8 cellular contexts compared by ENCODE assay signal in the genomic region with DNA sequence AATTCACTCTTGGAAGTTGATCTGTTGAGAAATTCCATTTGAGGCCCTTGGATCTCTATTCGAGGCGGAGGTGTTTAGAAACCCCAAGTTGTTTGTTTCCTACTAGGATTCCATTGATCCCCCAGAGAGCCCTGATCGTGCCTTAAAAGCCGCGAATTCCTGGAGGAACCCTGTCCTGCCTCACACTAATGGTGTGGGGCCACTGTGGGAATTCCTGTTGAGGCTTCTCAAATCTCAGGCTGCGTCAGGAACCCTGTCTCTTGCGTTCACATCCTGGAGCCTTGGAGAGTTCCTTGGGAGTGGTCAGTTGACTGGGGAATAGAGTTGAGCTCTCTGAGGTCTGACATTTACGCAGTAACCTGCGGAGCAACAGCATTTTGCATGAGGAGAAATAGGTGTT. TPM values are rescaled to one million over a fixed set of nuclear protein-coding genes. Genes with fewer than 3 reads are reported as not detected.
A peak's percentile ranks its signal among the peaks of the same experiment; 100 is the strongest.
DNase-seq lines count a peak whose midpoint lies in the region; ATAC-seq, FAIRE-seq and TF ChIP-seq lines count a peak whose summit lies in the region.

No MANE protein-coding gene starts in this region.

- no peaks in the 10 kb centered on the region for H3K36me3 ChIP-seq in HUES48 (ENCODE audit: control insufficient read depth, insufficient read depth, low read length)
- H3K36me3 ChIP-seq in astrocyte (ENCODE audit: insufficient read depth, low read length), result no peaks in the 10 kb centered on the region
- H3K36me3 ChIP-seq in keratinocyte (ENCODE audit: control insufficient read depth in 2 of 2, extremely low read depth in 1 of 2, insufficient read depth in 2 of 2, low read length in 2 of 2), result no peaks in the 10 kb centered on the region
- no peaks in the 10 kb centered on the region for H3K36me3 ChIP-seq in small intestine (ENCODE audit: control insufficient read depth in 2 of 2, insufficient read depth in 2 of 2, low read length in 2 of 2)

- H4K20me1 ChIP-seq in astrocyte (ENCODE audit: insufficient read depth, low read length), result no peaks in the 10 kb centered on the region
- H4K20me1 ChIP-seq in keratinocyte (ENCODE audit: control insufficient read depth, extremely low read depth, insufficient read depth, low read length), result no peaks in the 10 kb centered on the region

- DNase-seq in astrocyte (ENCODE audit: low read depth), result peak; percentile 27
- DNase-seq in keratinocyte (ENCODE audit: low read depth, low spot score), result no peak
- DNase-seq in small intestine, result peak; percentile 36
- no peak for DNase-seq in NAMALWA (ENCODE audit: low spot score)
- DNase-seq in hippocampal formation (lab: John Stamatoyannopoulos, UW), result no peak
- DNase-seq in Kasumi-1 (lab: John Stamatoyannopoulos, UW), result no peak

- peak overlapping the region; percentile 87 for H3K4me3 Mint-ChIP-seq in astrocyte (ENCODE audit: unreplicated experiment)

- dilution Hi-C loops in keratinocyte (cut with MboI; ENCODE audit: extremely low pct_ligation_motif_present, low sequenced_read_pairs), result no loop called here

- peaks cover 7% of the 10 kb centered on the region for H3K27me3 Mint-ChIP-seq in astrocyte (ENCODE audit: low read depth, unreplicated experiment)

- H2AFZ ChIP-seq in astrocyte (ENCODE audit: low read depth, low read length), result peak overlapping the region; percentile 50
- H2AFZ ChIP-seq in keratinocyte (ENCODE audit: control insufficient read depth, low read length), result peak overlapping the region; percentile 100

- peak overlapping the region; percentile 66 for H3K4me3 ChIP-seq in HUES48 (ENCODE audit: low read depth, low read length)
- H3K4me3 ChIP-seq in astrocyte (ENCODE audit: insufficient read depth, low read depth, low read length), result peak overlapping the region; percentile 76
- H3K4me3 ChIP-seq in keratinocyte (ENCODE audit: control insufficient read depth in 2 of 3, extremely low read depth in 1 of 3, insufficient read depth in 2 of 3, low read depth in 1 of 3, low read length in 3 of 3), result peak overlapping the region in 1 of 3 experiments; percentile 92
- no peak overlapping the region for H3K4me3 ChIP-seq in small intestine (ENCODE audit: low read depth in 1 of 2, low read length in 2 of 2)

- peaks cover 10% of the 10 kb centered on the region for H3K4me1 Mint-ChIP-seq in astrocyte (ENCODE audit: low read depth, unreplicated experiment)

- ATAC-seq in GM18909 (IDR thresholded peaks at IDR 0.05; ENCODE audit: poor library complexity, unreplicated experiment), result no peak

- FAIRE-seq in astrocyte (lab: Jason Lieb, UNC) (no peak), keratinocyte (lab: Jason Lieb, UNC) (no peak), small intestine (lab: Jason Lieb, UNC) (no peak)

- H3K79me2 ChIP-seq in astrocyte (ENCODE audit: insufficient read depth, low read length) (no peaks in the 10 kb centered on the region), keratinocyte (ENCODE audit: control insufficient read depth, insufficient read depth, low read length) (no peaks in the 10 kb centered on the region)

- H3K4me2 ChIP-seq in astrocyte (ENCODE audit: low read length), result peak overlapping the region; percentile 92
- H3K4me2 ChIP-seq in keratinocyte (ENCODE audit: control insufficient read depth, extremely low read depth, insufficient read depth, low read depth, low read length), result peak overlapping the region; percentile 92

- H3K9me3 Mint-ChIP-seq in astrocyte (ENCODE audit: unreplicated experiment), result no peaks in the 10 kb centered on the region

- peaks cover 17% of the 10 kb centered on the region; the same call in 1 of the 2 replicates for H3K4me1 ChIP-seq in HUES48 (ENCODE audit: control insufficient read depth, insufficient read depth, low read length)
- H3K4me1 ChIP-seq in astrocyte (ENCODE audit: insufficient read depth, low read length), result peaks cover 10% of the 10 kb centered on the region
- H3K4me1 ChIP-seq in keratinocyte (ENCODE audit: control insufficient read depth, extremely low read depth, insufficient read depth, low read length), result peaks cover 6% of the 10 kb centered on the region
- H3K4me1 ChIP-seq in small intestine (ENCODE audit: control insufficient read depth in 2 of 2, insufficient read depth in 1 of 2, low read depth in 1 of 2, low read length in 1 of 2), result peaks cover 4 to 5% of the 10 kb centered on the region in 2 donors

- H3K27ac ChIP-seq in HUES48 (ENCODE audit: low read depth, low read length) (peak overlapping the region; percentile 1), astrocyte (ENCODE audit: low read depth, low read length) (no peak overlapping the region), keratinocyte (ENCODE audit: control insufficient read depth, insufficient read depth, low read length) (no peak overlapping the region), small intestine (ENCODE audit: low read depth in 1 of 2, low read length in 1 of 2) (no peak overlapping the region)

- WGBS in small intestine, 3 donors, result 11 to 22% (median 16%) methylated on average over 9 of the region's 9 CpGs

- TF ChIP-seq CTCF in astrocyte (IDR thresholded peaks at IDR 0.05; ENCODE audit: insufficient read depth, low read depth, low read length) (no peak), keratinocyte (optimal IDR thresholded peaks at IDR 0.05 in 1 of 3, IDR thresholded peaks at IDR 0.05 in 1 of 3, conservative IDR thresholded peaks at IDR 0.05 in 1 of 3; ENCODE audit: extremely low read depth in 1 of 3, insufficient read depth in 2 of 3, low read length in 3 of 3) (no peak)

- no peaks in the 10 kb centered on the region for H3K36me3 Mint-ChIP-seq in astrocyte (ENCODE audit: low read depth, unreplicated experiment)

- no peaks in the 10 kb centered on the region for H3K9me1 ChIP-seq in keratinocyte (ENCODE audit: control insufficient read depth, extremely low read depth, insufficient read depth, low read length)

- H3K9ac ChIP-seq in HUES48 (ENCODE audit: low read depth, low read length) (no peak overlapping the region), astrocyte (ENCODE audit: low read length) (no peak overlapping the region), keratinocyte (ENCODE audit: control insufficient read depth, extremely low read depth, insufficient read depth, low read length) (no peak overlapping the region)

- H3K27me3 ChIP-seq in HUES48 (ENCODE audit: control insufficient read depth, insufficient read depth, low read length) (peaks cover 19% of the 10 kb centered on the region), astrocyte (ENCODE audit: insufficient read depth, low read length) (peaks cover 3% of the 10 kb centered on the region), keratinocyte (ENCODE audit: control insufficient read depth, extremely low read depth, insufficient read depth, low read length) (no peaks in the 10 kb centered on the region), small intestine (ENCODE audit: control insufficient read depth in 2 of 2, insufficient read depth in 2 of 2, low read length in 2 of 2) (peaks cover 0 to 2% of the 10 kb centered on the region in 2 donors)

- no peaks in the 10 kb centered on the region for H3K9me3 ChIP-seq in HUES48 (ENCODE audit: control insufficient read depth, insufficient read depth, low read length)
- H3K9me3 ChIP-seq in astrocyte (ENCODE audit: insufficient read depth, low read depth, low read length), result no peaks in the 10 kb centered on the region
- no peaks in the 10 kb centered on the region for H3K9me3 ChIP-seq in keratinocyte (ENCODE audit: control insufficient read depth, low read depth, low read length)
- no peaks in the 10 kb centered on the region for H3K9me3 ChIP-seq in small intestine (ENCODE audit: control insufficient read depth, low read depth)

- peak overlapping the region; percentile 66 for H3K27ac Mint-ChIP-seq in astrocyte (ENCODE audit: unreplicated experiment)

RNA-seq across cellular contexts. Expression of a gene that starts 1.2 kb away (rescaled TPM):
- total RNA-seq in astrocyte, result 1.1 and 2.0 TPM in 2 replicates
- polyA plus RNA-seq in keratinocyte (0.35 to 1.6 TPM (median 0.67 TPM) in 3 replicates), small intestine (1 to 10 TPM; 1.0 to 4.9 (median 3.8) TPM)
- polyA plus RNA-seq in keratinocyte (2011; ENCODE audit: low read depth), result 0.35 TPM
- polyA plus RNA-seq in keratinocyte (2011; cell fraction: cytosol; rRNA removed), result 0.40 and 0.60 TPM in 2 replicates
- polyA plus RNA-seq in keratinocyte (2011; cell fraction: nucleus; rRNA removed), result 1.4 and 2.0 TPM in 2 replicates
- polyA plus RNA-seq in keratinocyte (2012; ENCODE audit: low replicate concordance), result 0.54 and 1.5 TPM in 2 replicates
- 0.23 to 0.56 TPM (median 0.29 TPM) in 3 replicates for polyA minus RNA-seq in keratinocyte
- polyA minus RNA-seq in keratinocyte (2011; cell fraction: cytosol; rRNA and poly(A)+ RNA removed), result not detected
- 1.6 and 3.0 TPM in 2 replicates for polyA minus RNA-seq in keratinocyte (2011; cell fraction: nucleus; rRNA and poly(A)+ RNA removed)

RNA-seq across cellular contexts. Expression of a gene that starts 34.6 kb away (rescaled TPM):
- 2.3 and 3.4 TPM in 2 replicates for total RNA-seq in astrocyte
- 2.0 to 3.9 TPM (median 3.4 TPM) in 3 replicates for polyA plus RNA-seq in keratinocyte
- polyA plus RNA-seq in keratinocyte (2011; ENCODE audit: low read depth), result 0.22 TPM
- polyA plus RNA-seq in keratinocyte (2011; cell fraction: cytosol; rRNA removed), result 0.83 and 2.0 TPM in 2 replicates
- polyA plus RNA-seq in keratinocyte (2011; cell fraction: nucleus; rRNA removed), result 5.1 and 6.7 TPM in 2 replicates
- 0.79 and 2.2 TPM in 2 replicates for polyA plus RNA-seq in keratinocyte (2012; ENCODE audit: low replicate concordance)
- 1.5 to 5.0 TPM (median 3.0 TPM) in 3 replicates for polyA minus RNA-seq in keratinocyte
- 1.2 TPM for polyA minus RNA-seq in keratinocyte (2011; cell fraction: cytosol; rRNA and poly(A)+ RNA removed)
- 3.0 and 5.8 TPM in 2 replicates for polyA minus RNA-seq in keratinocyte (2011; cell fraction: nucleus; rRNA and poly(A)+ RNA removed)
- polyA plus RNA-seq in small intestine, result 1 to 10 TPM; 2.2 to 6.8 (median 2.2) TPM

Comparison
In these comparisons a context has a peak if more than half of its experiments do, and no peak if none do; other contexts are left out.
1. H3K4me3 ChIP-seq: peak in HUES48 (single experiment) and astrocyte (single experiment); none in small intestine (0 of 2).
2. DNase-seq: peak in astrocyte (single experiment) and small intestine (single experiment); none in keratinocyte (single experiment), NAMALWA (single experiment), hippocampal formation (0 of 2) and Kasumi-1 (0 of 2).